14 cellular contexts compared by ENCODE assay signal in the genomic region with DNA sequence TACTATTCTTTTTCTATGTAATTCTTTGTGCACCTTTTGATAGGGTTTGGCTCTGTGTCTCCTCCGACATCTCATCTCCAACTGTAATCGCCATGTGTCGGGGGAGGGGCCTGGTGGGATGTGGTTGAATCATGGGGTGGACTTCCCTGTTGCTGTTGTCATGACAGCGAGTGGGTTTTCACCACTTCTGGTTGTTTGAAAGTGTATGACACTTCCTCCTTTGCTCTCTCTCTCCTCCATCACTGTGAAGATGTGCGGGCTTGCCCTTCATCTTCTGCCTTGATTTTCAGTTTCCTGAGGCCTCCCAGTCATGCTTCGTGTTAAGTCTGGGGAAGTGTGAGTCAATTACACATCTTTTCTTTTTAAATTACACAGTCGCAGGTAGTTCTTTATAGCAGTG.
DNase-seq lines count a peak whose midpoint lies in the region; ATAC-seq lines count a peak whose summit lies in the region.
"Had no signal": no experiment of that assay in that cellular context is flagged by ENCODE, and none has a peak within 500 bp of the region (broad histone marks: within the 10 kb centered on the region; RNA-seq: fewer than 3 reads in every experiment).

No MANE protein-coding gene starts in this region.

- H3K4me1 ChIP-seq in SJCRH30 = no peaks in the 10 kb centered on the region
- H3K4me1 ChIP-seq: suprapubic skin had no signal

- peak overlapping the region; percentile 47 to 74 for H3K27ac Mint-ChIP-seq in T-cell
- H3K27ac Mint-ChIP-seq in activated T-helper 17 cell treated with anti-CD3 and anti-CD28 coated beads, Interleukin-2, amount 50 U/mL, for 72 hours = no peak overlapping the region
- H3K27ac Mint-ChIP-seq: dendritic cell treated with granulocyte-macrophage colony-stimulating factor and Interleukin-4, amounts not matched to agents 40 ng/mL and 50 ng/mL, for 4 days had no signal

- H3K27me3 ChIP-seq in SJCRH30 = no peaks in the 10 kb centered on the region
- H3K27me3 ChIP-seq: suprapubic skin had no signal

- POLR2A ChIA-PET in T-cell (lab: Charles Lee) = no interaction called here

- DNase-seq in HT1080 (ENCODE audit: low read depth) (peak; percentile 40), T-cell (peak in 30 of 34 experiments; percentile 0 to 70 (median 26)), SJCRH30 (no peak)
- peak; percentile 2 to 16 for DNase-seq in stimulated activated CD4-positive, alpha-beta T cell treated with anti-CD3 and anti-CD28 coated beads, Interleukin-2, amount 100 ng/mL, for 48 hours
- no peak for DNase-seq in effector CD4-positive, alpha-beta T cell
- DNase-seq: amygdala, NCI-H1417, NCI-H510A treated with DMSO at 0.1 percent for 48 hours had no signal

- H3K27me3 Mint-ChIP-seq in T-cell = no peaks in the 10 kb centered on the region
- H3K27me3 Mint-ChIP-seq in activated T-helper 17 cell treated with anti-CD3 and anti-CD28 coated beads, Interleukin-2, amount 50 U/mL, for 72 hours = no peaks in the 10 kb centered on the region
- H3K27me3 Mint-ChIP-seq: dendritic cell treated with granulocyte-macrophage colony-stimulating factor and Interleukin-4, amounts not matched to agents 40 ng/mL and 50 ng/mL, for 4 days had no signal

- no peak overlapping the region for H3K4me3 ChIP-seq in SJCRH30
- H3K4me3 ChIP-seq: suprapubic skin had no signal

- peaks cover 6 to 12% (median 9%) of the 10 kb centered on the region in 3 donors for H3K9me3 Mint-ChIP-seq in T-cell
- peaks cover 4% of the 10 kb centered on the region for H3K9me3 Mint-ChIP-seq in activated T-helper 17 cell treated with anti-CD3 and anti-CD28 coated beads, Interleukin-2, amount 50 U/mL, for 72 hours

- no peaks in the 10 kb centered on the region for H3K9me3 ChIP-seq in SJCRH30 (replicated peaks)
- H3K9me3 ChIP-seq: suprapubic skin had no signal

- ATAC-seq in T-cell (replicated peaks in 1 of 4) (peak in 3 of 4 experiments; percentile 43 to 94 (median 79)), GM21367 (IDR thresholded peaks at IDR 0.05; ENCODE audit: unreplicated experiment) (no peak), GM18520 (IDR thresholded peaks at IDR 0.05; ENCODE audit: unreplicated experiment) (no peak)
- peak; percentile 81 for ATAC-seq in activated T-helper 17 cell treated with anti-CD3 and anti-CD28 coated beads, Interleukin-2, amount 50 U/mL, for 72 hours (replicated peaks)

- no peak overlapping the region for H3K27ac ChIP-seq in SJCRH30
- H3K27ac ChIP-seq: RWPE1, suprapubic skin had no signal

- CTCF ChIA-PET in T-cell (lab: Charles Lee) = no interaction called here

- no peaks in the 10 kb centered on the region for H3K36me3 ChIP-seq in SJCRH30
- H3K36me3 ChIP-seq: suprapubic skin had no signal

- H3K36me3 Mint-ChIP-seq in T-cell = no peaks in the 10 kb centered on the region
- no peaks in the 10 kb centered on the region for H3K36me3 Mint-ChIP-seq in activated T-helper 17 cell treated with anti-CD3 and anti-CD28 coated beads, Interleukin-2, amount 50 U/mL, for 72 hours (ENCODE audit: low read depth)

- peaks cover 10 to 19% (median 11%) of the 10 kb centered on the region in 3 donors for H3K4me1 Mint-ChIP-seq in T-cell
- peaks cover 5% of the 10 kb centered on the region for H3K4me1 Mint-ChIP-seq in activated T-helper 17 cell treated with anti-CD3 and anti-CD28 coated beads, Interleukin-2, amount 50 U/mL, for 72 hours

- H3K4me3 Mint-ChIP-seq in T-cell = peak overlapping the region in 2 of 3 donors; percentile 11 to 18
- peak overlapping the region; percentile 41 for H3K4me3 Mint-ChIP-seq in activated T-helper 17 cell treated with anti-CD3 and anti-CD28 coated beads, Interleukin-2, amount 50 U/mL, for 72 hours
- H3K4me3 Mint-ChIP-seq: dendritic cell treated with granulocyte-macrophage colony-stimulating factor and Interleukin-4, amounts not matched to agents 40 ng/mL and 50 ng/mL, for 4 days had no signal

Comparison
In these comparisons a context has a peak if more than half of its experiments do, and no peak if none do; other contexts are left out.
1. DNase-seq: peak in HT1080 (single experiment), T-cell (30 of 34) and stimulated activated CD4-positive, alpha-beta T cell treated with anti-CD3 and anti-CD28 coated beads, Interleukin-2, amount 100 ng/mL, for 48 hours (2 of 2); none in SJCRH30 (0 of 2) and effector CD4-positive, alpha-beta T cell (single experiment).
2. ATAC-seq: peak in T-cell (3 of 4) and activated T-helper 17 cell treated with anti-CD3 and anti-CD28 coated beads, Interleukin-2, amount 50 U/mL, for 72 hours (single experiment); none in GM21367 (single experiment) and GM18520 (single experiment).